8 cellular contexts compared by ENCODE assay signal in the genomic region with DNA sequence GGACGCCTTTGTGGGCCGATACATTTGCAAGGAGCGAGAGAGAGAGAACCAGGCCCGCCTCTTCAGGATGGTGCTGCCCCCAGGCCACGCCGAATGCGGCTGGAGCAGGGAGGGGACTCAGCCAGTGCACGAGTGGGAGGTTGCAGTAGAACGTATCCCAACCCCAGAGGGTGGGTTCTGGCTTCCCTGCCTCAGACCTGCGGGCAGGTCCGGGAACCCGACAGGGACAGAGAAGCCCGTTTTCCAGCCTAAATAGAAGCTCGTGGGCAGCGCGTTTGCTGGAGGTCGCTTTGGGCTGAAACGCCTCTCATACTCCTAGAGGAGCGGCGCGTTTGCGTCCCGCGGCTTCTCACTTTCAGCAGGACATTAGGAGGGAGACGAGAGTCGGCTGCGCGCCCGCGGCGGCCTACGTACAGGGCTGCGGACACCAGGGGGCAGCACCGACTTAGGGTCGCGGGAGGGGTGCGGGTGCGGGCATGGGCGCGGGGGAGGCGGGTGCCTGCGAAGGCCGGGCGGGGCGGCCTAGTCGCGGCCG. TPM values are rescaled to one million over a fixed set of nuclear protein-coding genes. Genes with fewer than 3 reads are reported as not detected.
A peak's percentile ranks its signal among the peaks of the same experiment; 100 is the strongest.
DNase-seq lines count a peak whose midpoint lies in the region; ATAC-seq, FAIRE-seq and TF ChIP-seq lines count a peak whose summit lies in the region.

No MANE protein-coding gene starts in this region.

- H3K27me3 Mint-ChIP-seq in HFFc6 (ENCODE audit: insufficient read depth) (peaks cover 11% of the 10 kb centered on the region), chondrocyte (ENCODE audit: low read depth) (no peaks in the 10 kb centered on the region)

- DNase-seq in A549 (ENCODE audit: low read depth in 1 of 2, low spot score in 1 of 2) (peak in 1 of 2 experiments; percentile 60), HFFc6 (peak; percentile 82), chondrocyte (ENCODE audit: low spot score) (peak; percentile 81), left lobe of liver (ENCODE audit: low spot score) (peak; percentile 75)
- DNase-seq in stimulated activated CD4-positive, alpha-beta T cell treated with anti-CD3 and anti-CD28 coated beads, Interleukin-4, amount 100 ng/mL, for 1 hour, result peak; percentile 77

- H3K4me1 Mint-ChIP-seq in HFFc6 (ENCODE audit: low read depth) (peaks cover 60% of the 10 kb centered on the region), chondrocyte (ENCODE audit: low read depth) (peaks cover 16% of the 10 kb centered on the region)

- POLR2A ChIA-PET in A549 (lab: Yijun Ruan, JAX), result interaction anchor here (2.9 kb wide), 1 partner anchor 164 kb away, joined by 21 read pairs; no protein-coding TSS in a partner anchor

- WGBS in A549 (ENCODE audit: missing lambda C conversion rate), result 93% methylated on average over 48 of the region's 48 CpGs

- H3K36me3 Mint-ChIP-seq in HFFc6 (ENCODE audit: low read depth), result peaks cover 20% of the 10 kb centered on the region; the same call in 1 of the 2 replicates
- H3K36me3 Mint-ChIP-seq in chondrocyte (ENCODE audit: low read depth), result no peaks in the 10 kb centered on the region

- H3K27ac Mint-ChIP-seq in HFFc6 (peak overlapping the region; percentile 96), chondrocyte (ENCODE audit: unreplicated experiment) (no peak overlapping the region)

- TF ChIP-seq EP300 in A549 (IDR thresholded peaks at IDR 0.05), result no peak

- no peak for FAIRE-seq in A549 (lab: Jason Lieb, UNC)

- TF ChIP-seq CTCF in A549 (IDR thresholded peaks at IDR 0.05), result no peak; the same call in 1 of the 3 replicates
- TF ChIP-seq CTCF in HFFc6 (IDR thresholded peaks at IDR 0.05), result peak; percentile 82
- peak; percentile 67 for TF ChIP-seq CTCF in chondrocyte (IDR thresholded peaks at IDR 0.05)

- peak overlapping the region; percentile 87 for H3K4me3 Mint-ChIP-seq in HFFc6
- H3K4me3 Mint-ChIP-seq in chondrocyte (ENCODE audit: unreplicated experiment), result peak overlapping the region; percentile 56

- no peak overlapping the region for H3K27ac ChIP-seq in A549

- 0 out of 3 replicates have a peak, but pooled peaks cover 8% of the 10 kb centered on the region for H3K9me3 ChIP-seq in A549

- TF ChIP-seq POLR2A in A549 (IDR thresholded peaks at IDR 0.05; ENCODE audit: low read length), result no peak

- H3K4me3 ChIP-seq in A549, result no peak overlapping the region

- no peak for ATAC-seq in A549
- peak; percentile 46 to 59 for ATAC-seq in activated CD4-positive, CD25-positive, alpha-beta regulatory T cell treated with anti-CD3 and anti-CD28 coated beads, Interleukin-2, amount 50 U/mL, for 24 hours
- peak; percentile 66 for ATAC-seq in left lobe of liver
- no peak for ATAC-seq in HG03457 (IDR thresholded peaks at IDR 0.05; ENCODE audit: unreplicated experiment)
- ATAC-seq in GM21786 (IDR thresholded peaks at IDR 0.05; ENCODE audit: unreplicated experiment), result no peak

- CTCF ChIA-PET in A549 (lab: Yijun Ruan, JAX), result interaction anchor here (0.6 to 19.8 kb wide), 19 partner anchors 9 to 690 kb away, joined by 3 to 357 read pairs (median 9); a partner anchor contains a TSS

- 0 out of 5 replicates have a peak, but pooled peaks of 1 of the 2 experiments have one; percentile 21 for TF ChIP-seq RAD21 in A549 (conservative IDR thresholded peaks at IDR 0.05 in 1 of 2, IDR thresholded peaks at IDR 0.05 in 1 of 2)

- H3K4me2 ChIP-seq in A549, result no peak overlapping the region

- peaks cover 8% of the 10 kb centered on the region; the same call in 2 of the 3 replicates for H3K4me1 ChIP-seq in A549

- H3K9me3 Mint-ChIP-seq in HFFc6 (no peaks in the 10 kb centered on the region), chondrocyte (ENCODE audit: low read depth) (no peaks in the 10 kb centered on the region)

TF ChIP-seq in A549, 52 proteins besides CTCF, POLR2A, EP300 and RAD21:
- peak; percentile 29; the same call in 1 of the 3 replicates for TF ChIP-seq SMC3 (IDR thresholded peaks at IDR 0.05)
- no peak for TF ChIP-seq RCOR1 (IDR thresholded peaks at IDR 0.05; ENCODE audit: low read depth, low read length)

RNA-seq across cellular contexts. Expression of a gene that starts 11.0 kb away (rescaled TPM):
- polyA plus RNA-seq in A549 (2011; rRNA removed) (0.69 and 0.71 TPM in 2 replicates), A549 (2017; fragmentation: RNase III; extraction: RNeasy Plus Mini Kit Qiagen cat#74134 plus additional on column Dnase treatment) (2.0 to 2.3 TPM (median 2.2 TPM) in 3 replicates)
- polyA plus RNA-seq in A549 (2012; cell fraction: cytosol; rRNA removed), result 2.7 and 3.9 TPM in 2 replicates
- 5.4 and 6.5 TPM in 2 replicates for polyA plus RNA-seq in A549 (2012; cell fraction: nucleus; rRNA removed)
- 1.7 and 1.8 TPM in 2 replicates for polyA minus RNA-seq in A549 (2011; rRNA and poly(A)+ RNA removed)
- 10 to 100 TPM; 42.3 to 71.4 (median 67.3) TPM for total RNA-seq in HFFc6 (2021; fragmentation: NEBNext Ultra II Directional; extraction: Animal tissue kit (Norgen Biotek cat#: 25700))
- total RNA-seq in chondrocyte (2.0 to 8.6 TPM (median 8.4 TPM) in 3 replicates), left lobe of liver (7.4 TPM)

RNA-seq across cellular contexts. Expression of a gene that starts 41.6 kb away (rescaled TPM):
- 0.18 and 0.33 TPM in 2 replicates for polyA plus RNA-seq in A549 (2011; rRNA removed)
- 0.07 and 0.08 TPM in 2 replicates for polyA plus RNA-seq in A549 (2012; cell fraction: cytosol; rRNA removed)
- 0.11 and 0.28 TPM in 2 replicates for polyA plus RNA-seq in A549 (2012; cell fraction: nucleus; rRNA removed)
- polyA plus RNA-seq in A549 (2017; fragmentation: RNase III; extraction: RNeasy Plus Mini Kit Qiagen cat#74134 plus additional on column Dnase treatment), result 0.14 to 0.25 TPM (median 0.17 TPM) in 3 replicates
- 0.17 TPM in 1 of 2 replicates, not detected in the other for polyA minus RNA-seq in A549 (2011; rRNA and poly(A)+ RNA removed)
- under 1 TPM in 3 of 6 experiments, not detected in 3; 0.11 to 0.26 (median 0.18) TPM for total RNA-seq in HFFc6 (2021; fragmentation: NEBNext Ultra II Directional; extraction: Animal tissue kit (Norgen Biotek cat#: 25700))
- not detected in 3 replicates for total RNA-seq in chondrocyte
- not detected for total RNA-seq in left lobe of liver

Comparison
In these comparisons a context has a peak if more than half of its experiments do, and no peak if none do; other contexts are left out.
1. ATAC-seq: peak in activated CD4-positive, CD25-positive, alpha-beta regulatory T cell treated with anti-CD3 and anti-CD28 coated beads, Interleukin-2, amount 50 U/mL, for 24 hours (2 of 2) and left lobe of liver (single experiment); none in A549 (0 of 2), HG03457 (single experiment) and GM21786 (single experiment).